8 cellular contexts compared by ENCODE assay signal in genomic region chr4:156298230-156298629, GRCh38.
A peak's percentile ranks its signal among the peaks of the same experiment; 100 is the strongest.
DNase-seq lines count a peak whose midpoint lies in the region; ATAC-seq and TF ChIP-seq lines count a peak whose summit lies in the region.

No MANE protein-coding gene starts in this region.

- no peak overlapping the region for H3K23ac ChIP-seq in IMR-90 (ENCODE audit: low read depth, low read length)

- POLR2A ChIA-PET in IMR-90 (lab: Charles Lee; ENCODE audit: unreplicated experiment) (no interaction called here), PC-9 (lab: Charles Lee; ENCODE audit: unreplicated experiment) (no interaction called here)

- H3K79me1 ChIP-seq in IMR-90 (ENCODE audit: low read depth in 1 of 2, low read length in 2 of 2) = no peaks in the 10 kb centered on the region

- H2BK20ac ChIP-seq in IMR-90 (ENCODE audit: low read depth, low read length) = no peak overlapping the region

- intact Hi-C loops in IMR-90 (cut with micrococcal nuclease) (loop anchor here (10.0 kb wide), 2 partner anchors 477 to 747 kb away; no protein-coding TSS in a partner anchor), heart left ventricle (cut with DNase I) (no loop called here), PC-9 (cut with micrococcal nuclease; ENCODE audit: unreplicated experiment) (loop anchor here (5.0 kb wide), 1 partner anchor 829 kb away; no protein-coding TSS in a partner anchor)

- H2AK5ac ChIP-seq in IMR-90 (ENCODE audit: low read depth, low read length) = no peak overlapping the region

- H3K36me3 Mint-ChIP-seq in immature natural killer cell = no peaks in the 10 kb centered on the region

- in situ Hi-C loops in IMR-90 (cut with MboI; ENCODE audit: low sequenced_read_pairs) = no loop called here

- H3K18ac ChIP-seq in IMR-90 (ENCODE audit: low read depth, low read length) = no peak overlapping the region

- ATAC-seq in IMR-90 (ENCODE audit: low read depth) = peak; percentile 79
- peak; percentile 76 to 95 (median 92) for ATAC-seq in heart left ventricle
- no peak for ATAC-seq in GM18502 (IDR thresholded peaks at IDR 0.05; ENCODE audit: poor library complexity, unreplicated experiment)
- no peak for ATAC-seq in HG03039 (IDR thresholded peaks at IDR 0.05; ENCODE audit: unreplicated experiment)

- no peak overlapping the region for H3K56ac ChIP-seq in IMR-90 (ENCODE audit: extremely low read depth, insufficient read depth, low read length)

- H3F3A ChIP-seq in PC-9 (ENCODE audit: insufficient read depth, low read depth) = no peaks in the 10 kb centered on the region

- no peak overlapping the region for H3K4me3 ChIP-seq in IMR-90 (ENCODE audit: insufficient read depth, low read depth, low read length)
- H3K4me3 ChIP-seq in heart left ventricle = no peak overlapping the region
- no peak overlapping the region for H3K4me3 ChIP-seq in retinal pigment epithelial cell (ENCODE audit: low read length)
- no peak overlapping the region for H3K4me3 ChIP-seq in PC-9

- TF ChIP-seq POLR2A in IMR-90 (IDR thresholded peaks at IDR 0.05; ENCODE audit: low read depth, low read length) (no peak), heart left ventricle (IDR thresholded peaks at IDR 0.05) (no peak)

- peak; percentile 97 for DNase-seq in IMR-90
- DNase-seq in SW480 (ENCODE audit: low spot score) = peak; percentile 8
- DNase-seq in heart left ventricle = peak in 4 of 5 donors; percentile 10 to 67 (median 36)
- DNase-seq in retinal pigment epithelial cell (ENCODE audit: low read depth) = peak; percentile 40
- DNase-seq in immature natural killer cell = no peak
- no peak for DNase-seq in PC-9

- H3K27me3 Mint-ChIP-seq in immature natural killer cell (ENCODE audit: low read depth in 3 of 3) = no peaks in the 10 kb centered on the region

- no peaks in the 10 kb centered on the region for H3K27me3 ChIP-seq in IMR-90 (ENCODE audit: control insufficient read depth, insufficient read depth, low read length)
- no peaks in the 10 kb centered on the region for H3K27me3 ChIP-seq in heart left ventricle
- H3K27me3 ChIP-seq in PC-9 (ENCODE audit: insufficient read depth, low read depth) = no peaks in the 10 kb centered on the region

- H4K91ac ChIP-seq in IMR-90 (ENCODE audit: insufficient read depth, low read depth, low read length) = no peak overlapping the region

- TF ChIP-seq RAD21 in IMR-90 (IDR thresholded peaks at IDR 0.05; ENCODE audit: low read length) = no peak

- no peak overlapping the region for H4K8ac ChIP-seq in IMR-90 (ENCODE audit: low read depth in 2 of 2, low read length in 2 of 2)

- H4K20me1 ChIP-seq in IMR-90 (ENCODE audit: insufficient read depth, low read length) (no peaks in the 10 kb centered on the region), PC-9 (ENCODE audit: insufficient read depth) (no peaks in the 10 kb centered on the region)

- no peak overlapping the region for H2BK5ac ChIP-seq in IMR-90 (ENCODE audit: low read depth, low read length, poor library complexity, severe bottlenecking)

- H3K4me1 ChIP-seq in IMR-90 (ENCODE audit: control insufficient read depth, insufficient read depth, low read length) (no peaks in the 10 kb centered on the region; the same call in 1 of the 2 replicates), heart left ventricle (peaks cover 0 to 21% (median 2%) of the 10 kb centered on the region in 12 donors), PC-9 (replicated peaks; ENCODE audit: insufficient read depth) (no peaks in the 10 kb centered on the region)

- H3K4me1 Mint-ChIP-seq in immature natural killer cell = no peaks in the 10 kb centered on the region

- H2AK9ac ChIP-seq in IMR-90 (replicated peaks; ENCODE audit: low read depth, low read length, poor library complexity) = no peak overlapping the region

- H3K27ac ChIP-seq in IMR-90 (ENCODE audit: insufficient read depth, low read length) (no peak overlapping the region), heart left ventricle (peak overlapping the region in 2 of 12 donors; percentile 8 to 34), PC-9 (no peak overlapping the region)

- no peak overlapping the region for H2AFZ ChIP-seq in IMR-90 (replicated peaks; ENCODE audit: low read length, poor library complexity)
- H2AFZ ChIP-seq in PC-9 = no peak overlapping the region

- peaks cover 3 to 32% (median 6%) of the 10 kb centered on the region in 6 donors for H3K9me3 Mint-ChIP-seq in immature natural killer cell

- no peaks in the 10 kb centered on the region for H3K79me2 ChIP-seq in PC-9 (ENCODE audit: low read depth)

- dilution Hi-C loops in IMR-90 (cut with HindIII; ENCODE audit: low sequenced_read_pairs, unreplicated experiment) = no loop called here

- no peak overlapping the region for H3K4me3 Mint-ChIP-seq in immature natural killer cell

- H3K36me3 ChIP-seq in IMR-90 (ENCODE audit: control insufficient read depth, insufficient read depth, low read length) (no peaks in the 10 kb centered on the region), heart left ventricle (no peaks in the 10 kb centered on the region), PC-9 (ENCODE audit: low read depth) (no peaks in the 10 kb centered on the region)

- CTCF ChIA-PET in IMR-90 (lab: Yijun Ruan, JAX) = no interaction called here
- CTCF ChIA-PET in PC-9 (lab: Charles Lee) = no interaction called here

- H3K9me3 ChIP-seq in IMR-90 (ENCODE audit: control insufficient read depth, insufficient read depth, low read length) (no peaks in the 10 kb centered on the region), heart left ventricle (no peaks in the 10 kb centered on the region), PC-9 (ENCODE audit: insufficient read depth, low read depth) (no peaks in the 10 kb centered on the region)

- H3K4ac ChIP-seq in IMR-90 (ENCODE audit: low read depth, low read length) = no peak overlapping the region

- no TSS peak for BruUV-seq in IMR-90 (replicated peaks; lab: Mats Ljungman, UMichigan)
- BruUV-seq in PC-9 (replicated peaks; lab: Mats Ljungman, UMichigan) = no TSS peak

- H3K9ac ChIP-seq in IMR-90 (ENCODE audit: low read depth, low read length) = no peak overlapping the region

- no peak overlapping the region for H4K5ac ChIP-seq in IMR-90 (ENCODE audit: low read depth, low read length)

- H3K27ac Mint-ChIP-seq in immature natural killer cell = no peak overlapping the region

- H3K14ac ChIP-seq in IMR-90 (replicated peaks; ENCODE audit: low read depth, low read length) = no peak overlapping the region

- no peak overlapping the region for H2BK120ac ChIP-seq in IMR-90 (ENCODE audit: low read depth, low read length)

- H3K4me2 ChIP-seq in IMR-90 (ENCODE audit: low read depth, low read length) = no peak overlapping the region
- H3K4me2 ChIP-seq in PC-9 = no peak overlapping the region

- no peaks in the 10 kb centered on the region for H3K9me2 ChIP-seq in PC-9 (ENCODE audit: insufficient read depth)

- no peak overlapping the region for H2BK15ac ChIP-seq in IMR-90 (ENCODE audit: low read depth, low read length)

- TF ChIP-seq CTCF in IMR-90 (conservative IDR thresholded peaks at IDR 0.05; ENCODE audit: low read depth, low read length) (no peak), heart left ventricle (IDR thresholded peaks at IDR 0.05) (no peak), retinal pigment epithelial cell (conservative IDR thresholded peaks at IDR 0.05; ENCODE audit: low read depth, low read length) (no peak), PC-9 (conservative IDR thresholded peaks at IDR 0.05) (no peak)

- no peaks in the 10 kb centered on the region for H3K9me1 ChIP-seq in IMR-90 (ENCODE audit: insufficient read depth, low read length)

TF ChIP-seq in IMR-90, 13 proteins besides CTCF, POLR2A, EP300 and RAD21:
- TF ChIP-seq CEBPB (IDR thresholded peaks at IDR 0.05; ENCODE audit: low read depth, low read length) = no peak
- TF ChIP-seq NFE2L2 (IDR thresholded peaks at IDR 0.05; ENCODE audit: low read depth, low read length) = no peak
- peak; percentile 66 for TF ChIP-seq RCOR1 (IDR thresholded peaks at IDR 0.05; ENCODE audit: insufficient replicate concordance, low read length)
- TF ChIP-seq BHLHE40 (IDR thresholded peaks at IDR 0.05; ENCODE audit: low read depth, low read length) = peak; percentile 31; the same call in 1 of the 2 replicates
TF ChIP-seq in IMR-90: peak in this region for 2.

Comparison
In these comparisons a context has a peak if more than half of its experiments do, and no peak if none do; other contexts are left out.
1. ATAC-seq: peak in IMR-90 (single experiment) and heart left ventricle (4 of 4); none in GM18502 (single experiment) and HG03039 (single experiment).
2. DNase-seq: peak in IMR-90 (single experiment), SW480 (single experiment), heart left ventricle (4 of 5) and retinal pigment epithelial cell (single experiment); none in immature natural killer cell (0 of 3) and PC-9 (0 of 2).
3. intact Hi-C loops: an anchor here in IMR-90 (10.0 kb wide) and PC-9 (5.0 kb wide); none called in heart left ventricle.